Comparison of ENCODE assay signal across 15 cellular contexts in the genomic region with DNA sequence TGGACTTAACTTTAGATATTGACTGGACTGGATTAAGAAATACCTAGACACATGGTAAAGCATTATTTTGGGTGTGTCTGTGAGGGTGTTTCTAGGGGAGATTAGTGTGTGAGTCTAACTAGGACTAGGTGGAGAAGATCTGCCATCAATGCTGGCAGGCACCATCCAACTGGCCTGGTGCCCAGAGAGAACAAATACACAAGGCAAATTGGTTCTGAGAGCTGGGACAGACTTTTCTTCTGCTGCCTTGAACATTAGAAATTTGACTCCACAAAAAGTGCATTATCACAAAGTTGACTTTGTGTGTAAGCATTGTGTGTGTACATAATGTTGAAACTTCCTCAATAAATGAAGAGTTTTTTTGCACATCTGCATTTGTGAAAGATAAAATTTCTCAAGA.
"Had no signal": no experiment of that assay in that cellular context is flagged by ENCODE, and none has a peak within 500 bp of the region (broad histone marks: within the 10 kb centered on the region; RNA-seq: fewer than 3 reads in every experiment).

No MANE protein-coding gene starts in this region.

- H3K4me3 ChIP-seq: mucosa of descending colon, pancreas, thoracic aorta had no signal

- H3K27me3 ChIP-seq: pancreas had no signal

- ATAC-seq: effector memory CD8-positive, alpha-beta T cell; mucosa of descending colon; naive thymus-derived CD4-positive, alpha-beta T cell; pancreas had no signal

- H3K27ac ChIP-seq: epithelial cell of prostate, pancreas, thoracic aorta had no signal

- H3K36me3 ChIP-seq: pancreas, thoracic aorta had no signal

- H3K4me1 ChIP-seq: pancreas had no signal

- DNase-seq: activated CD4-positive, alpha-beta T cell treated with anti-CD3 and anti-CD28 coated beads for 1 hour; activated CD4-positive, alpha-beta T cell treated with anti-CD3 and anti-CD28 coated beads, Interleukin-2, amount 50 U/mL, for 4 hours; activated naive CD4-positive, alpha-beta T cell treated with Interleukin-2 at 50 U/mL for 16 hours; activated T-cell treated with anti-CD3 and anti-CD28 coated beads for 4 hours; aorta; dermis blood vessel endothelial cell; effector memory CD8-positive, alpha-beta T cell; mucosa of descending colon; naive thymus-derived CD4-positive, alpha-beta T cell; pancreas; stimulated activated CD4-positive, alpha-beta T cell treated with anti-CD3 and anti-CD28 coated beads, Interleukin-12 subunit alpha, Interleukin-12 subunit beta, amount 100 ng/mL, for 4 hours; stimulated activated CD4-positive, alpha-beta T cell treated with anti-CD3 and anti-CD28 coated beads, Interleukin-2, amount 100 ng/mL, for 24 hours; T1000 had no signal

- H3K9me3 ChIP-seq: pancreas, thoracic aorta had no signal
